8 cellular contexts compared by ENCODE assay signal in the genomic region with DNA sequence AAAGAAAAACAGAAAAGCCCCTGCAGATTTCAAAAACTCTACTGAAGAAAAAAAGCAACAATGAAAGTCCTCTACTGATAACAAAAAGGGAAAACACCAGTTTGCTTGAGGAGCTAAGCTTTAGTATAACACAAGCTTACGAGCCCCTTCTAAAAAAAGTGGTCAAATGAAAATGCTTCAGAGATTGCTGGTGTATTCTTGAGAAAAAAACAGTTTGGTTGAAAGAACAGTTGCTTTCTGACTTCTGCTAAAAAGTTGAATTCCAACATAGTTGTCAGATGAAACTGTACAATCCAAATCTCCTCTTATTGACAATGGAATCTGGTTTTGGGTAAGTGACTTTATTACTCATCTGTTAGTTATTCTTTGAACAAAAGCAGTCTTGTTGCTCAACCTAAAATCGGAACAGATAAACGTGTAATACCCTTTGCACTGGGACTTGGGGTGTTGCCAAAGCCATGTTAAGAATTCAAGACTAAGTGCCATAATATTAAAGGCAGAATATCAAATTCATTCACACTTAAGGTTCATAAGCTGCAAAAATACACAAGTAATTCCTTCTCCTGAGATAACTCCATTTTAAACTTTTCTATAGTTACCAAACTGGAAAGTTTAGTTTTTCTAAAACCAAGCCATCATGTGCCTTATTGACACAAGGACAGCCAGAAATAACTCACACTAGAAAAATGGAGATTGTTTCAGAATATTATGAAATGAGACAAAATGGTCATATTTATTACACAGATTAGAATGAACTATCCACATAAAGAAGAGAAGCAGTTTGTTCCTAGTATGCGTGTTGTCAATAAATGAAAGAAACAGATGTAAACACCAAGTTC. TPM values are rescaled to one million over a fixed set of nuclear protein-coding genes. Genes with fewer than 3 reads are reported as not detected.
DNase-seq lines count a peak whose midpoint lies in the region; ATAC-seq and TF ChIP-seq lines count a peak whose summit lies in the region.

No MANE protein-coding gene starts in this region.

- H3K27me3 ChIP-seq in AG04450 (ENCODE audit: control insufficient read depth, insufficient read depth, low read length): no peaks in the 10 kb centered on the region

- H3K27ac Mint-ChIP-seq in osteocyte (ENCODE audit: unreplicated experiment) (peak overlapping the region; percentile 93), glutamatergic neuron (ENCODE audit: unreplicated experiment) (no peak overlapping the region)

- H3K27me3 Mint-ChIP-seq in osteocyte (ENCODE audit: unreplicated experiment): no peaks in the 10 kb centered on the region
- H3K27me3 Mint-ChIP-seq in glutamatergic neuron (ENCODE audit: unreplicated experiment): no peaks in the 10 kb centered on the region

- POLR2A ChIA-PET in AG04450 (lab: Yijun Ruan, JAX) (interaction anchor here (0.7 kb wide), 2 partner anchors 75 to 77 kb away, joined by 3 to 4 read pairs; no protein-coding TSS in a partner anchor), GM10248 (lab: Yijun Ruan, JAX) (interaction anchor here (0.7 kb wide), 1 partner anchor 74 kb away, joined by 3 read pairs; no protein-coding TSS in a partner anchor)

- H3K9me3 Mint-ChIP-seq in osteocyte (ENCODE audit: unreplicated experiment) (no peaks in the 10 kb centered on the region), glutamatergic neuron (ENCODE audit: unreplicated experiment) (no peaks in the 10 kb centered on the region)

- H3K4me3 ChIP-seq in AG04450 (ENCODE audit: low read depth, low read length): peak overlapping the region; percentile 35

- DNase-seq in AG04450 (ENCODE audit: low read depth, low spot score) (peak; percentile 72), amniotic stem cell (lab: John Stamatoyannopoulos, UW) (peak; percentile 61), osteocyte (ENCODE audit: extremely low spot score, unreplicated experiment) (no peak), glutamatergic neuron (no peak), NCI-H128 (lab: John Stamatoyannopoulos, UW; ENCODE audit: unreplicated experiment) (no peak), GM10248 (ENCODE audit: extremely low spot score) (no peak)

- H3K27ac ChIP-seq in AG04450 (ENCODE audit: low read depth, low read length): no peak overlapping the region

- ATAC-seq in GM19023 (IDR thresholded peaks at IDR 0.05; ENCODE audit: unreplicated experiment): peak; percentile 44
- peak; percentile 39 for ATAC-seq in HG03175 (IDR thresholded peaks at IDR 0.05; ENCODE audit: unreplicated experiment)

- H3K4me3 Mint-ChIP-seq in osteocyte (ENCODE audit: unreplicated experiment) (peak overlapping the region; percentile 58), glutamatergic neuron (ENCODE audit: unreplicated experiment) (no peak overlapping the region)

- no peaks in the 10 kb centered on the region for H3K9me3 ChIP-seq in AG04450 (ENCODE audit: control insufficient read depth, insufficient read depth, low read length)

- no peak for TF ChIP-seq CTCF in AG04450 (IDR thresholded peaks at IDR 0.05; ENCODE audit: low read depth, low read length)
- no peak for TF ChIP-seq CTCF in osteocyte (IDR thresholded peaks at IDR 0.05)
- no peak for TF ChIP-seq CTCF in glutamatergic neuron (IDR thresholded peaks at IDR 0.05; ENCODE audit: partially characterized antibody, unreplicated experiment)
- no peak for TF ChIP-seq CTCF in GM10248 (IDR thresholded peaks at IDR 0.05; ENCODE audit: control extremely low read depth, extremely low read depth, low read depth, missing control alignments)

- H3K36me3 Mint-ChIP-seq in osteocyte (ENCODE audit: unreplicated experiment) (no peaks in the 10 kb centered on the region), glutamatergic neuron (ENCODE audit: unreplicated experiment) (no peaks in the 10 kb centered on the region)

- H3K4me1 Mint-ChIP-seq in osteocyte (ENCODE audit: unreplicated experiment) (peaks cover 40% of the 10 kb centered on the region), glutamatergic neuron (ENCODE audit: low read depth, unreplicated experiment) (peaks cover 8% of the 10 kb centered on the region)

- CTCF ChIA-PET in AG04450 (lab: Charles Lee): no interaction called here
- CTCF ChIA-PET in GM10248 (lab: Yijun Ruan, JAX): no interaction called here

RNA-seq across cellular contexts. Expression of a gene that starts 45.3 kb away (rescaled TPM):
- polyA plus RNA-seq in AG04450 (2011; rRNA removed): 17.9 and 28.1 TPM in 2 replicates
- polyA minus RNA-seq in AG04450 (2011; rRNA and poly(A)+ RNA removed): 5.1 and 10.0 TPM in 2 replicates
- total RNA-seq in osteocyte: 17.7 and 20.7 TPM in 2 replicates
- total RNA-seq in glutamatergic neuron (ENCODE audit: unreplicated experiment): 18.1 TPM

Comparison
In these comparisons a context has a peak if more than half of its experiments do, and no peak if none do; other contexts are left out.
1. DNase-seq: peak in AG04450 (single experiment) and amniotic stem cell (single experiment); none in osteocyte (single experiment), glutamatergic neuron (single experiment), NCI-H128 (single experiment) and GM10248 (single experiment).